43 cellular contexts compared by ENCODE assay signal in genomic region chr6:165317723-165318122, GRCh38. TPM values are rescaled to one million over a fixed set of nuclear protein-coding genes. Genes with fewer than 3 reads are reported as not detected.
"Had no signal": no experiment of that assay in that cellular context is flagged by ENCODE, and none has a peak within 500 bp of the region (broad histone marks: within the 10 kb centered on the region; RNA-seq: fewer than 3 reads in every experiment).

No MANE protein-coding gene starts in this region.

- ATAC-seq: activated naive CD4-positive, alpha-beta T cell treated with anti-CD3 and anti-CD28 coated beads, Interleukin-2, amount 50 U/mL, for 72 hours; activated naive CD8-positive, alpha-beta T cell treated with anti-CD3 and anti-CD28 coated beads, Interleukin-2, amount 50 U/mL, for 24 hours; activated T-cell treated with anti-CD3 and anti-CD28 coated beads, Interleukin-2, amount 50 U/mL, for 4 hours; activated T-cell treated with anti-CD3 and anti-CD28 coated beads, Interleukin-2, amount 50 U/mL, for 72 hours; activated T-helper 17 cell treated with anti-CD3 and anti-CD28 coated beads, Interleukin-2, amount 50 U/mL, for 72 hours; body of pancreas had no signal

- H3K27ac ChIP-seq: adrenal gland, ascending aorta, body of pancreas, brain microvascular endothelial cell, breast epithelium, cardiac muscle cell had no signal

- H3K27ac Mint-ChIP-seq: activated naive CD4-positive, alpha-beta T cell treated with anti-CD3 and anti-CD28 coated beads for 36 hours; activated naive CD4-positive, alpha-beta T cell treated with anti-CD3 and anti-CD28 coated beads, Interleukin-2, amount 10 ng/mL, durations not matched to agents 7 days and 5 days; activated naive CD4-positive, alpha-beta T cell treated with anti-CD3 and anti-CD28 coated beads, Interleukin-2, amount 50 U/mL, for 24 hours; activated naive CD4-positive, alpha-beta T cell treated with anti-CD3 and anti-CD28 coated beads, Interleukin-2, amount 50 U/mL, for 72 hours; activated naive CD8-positive, alpha-beta T cell; activated naive CD8-positive, alpha-beta T cell treated with anti-CD3 and anti-CD28 coated beads for 36 hours; activated naive CD8-positive, alpha-beta T cell treated with anti-CD3 and anti-CD28 coated beads, Interleukin-2, amount 10 ng/mL, durations not matched to agents 7 days and 5 days; activated naive CD8-positive, alpha-beta T cell treated with anti-CD3 and anti-CD28 coated beads, Interleukin-2, amount 50 U/mL, for 24 hours; activated T-cell treated with anti-CD3 and anti-CD28 coated beads, Interleukin-2, amount 50 U/mL, for 24 hours; activated T-cell treated with anti-CD3 and anti-CD28 coated beads, Interleukin-2, amount 50 U/mL, for 72 hours; activated T-helper 1 cell treated with anti-CD3 and anti-CD28 coated beads, Interleukin-12 subunit alpha, Interleukin-12 subunit beta, Interleukin-2, Interleukin-4 antibody, amounts not matched to agents 30 ng/mL and 10 ng/mL and 1 ng/mL, durations not matched to agents 14 hours and 24 hours and 36 hours; activated T-helper 17 cell treated with anti-CD3 and anti-CD28 coated beads, Interleukin-2, amount 50 U/mL, for 72 hours; activated T-helper 2 cell treated with anti-CD3 and anti-CD28 coated beads, Interferon-gamma antibody, Interleukin-2, Interleukin-4, amounts not matched to agents 10 μg/mL and 5 μg/mL and 100 μg/mL, durations not matched to agents 14 hours and 24 hours and 36 hours; brain had no signal

- H3K4me1 Mint-ChIP-seq: activated naive CD4-positive, alpha-beta T cell treated with anti-CD3 and anti-CD28 coated beads, Interleukin-2, amount 10 ng/mL, durations not matched to agents 7 days and 5 days; activated naive CD4-positive, alpha-beta T cell treated with anti-CD3 and anti-CD28 coated beads, Interleukin-2, amount 50 U/mL, for 24 hours; activated naive CD8-positive, alpha-beta T cell treated with anti-CD3 and anti-CD28 coated beads for 36 hours; activated naive CD8-positive, alpha-beta T cell treated with anti-CD3 and anti-CD28 coated beads, Interleukin-2, amount 10 ng/mL, durations not matched to agents 7 days and 5 days; activated naive CD8-positive, alpha-beta T cell treated with anti-CD3 and anti-CD28 coated beads, Interleukin-2, amount 50 U/mL, for 24 hours; activated T-helper 17 cell treated with anti-CD3 and anti-CD28 coated beads, Interleukin-2, amount 50 U/mL, for 72 hours; brain; central memory CD8-positive, alpha-beta T cell had no signal

- H3K36me3 ChIP-seq: adrenal gland, ascending aorta, brain microvascular endothelial cell, breast epithelium, cardiac muscle cell had no signal

- H3K4me1 ChIP-seq: adrenal gland, ascending aorta, body of pancreas, breast epithelium had no signal

- H3K4me3 ChIP-seq: adrenal gland, ascending aorta, body of pancreas, breast epithelium, cardiac muscle cell had no signal

- DNase-seq: activated effector memory CD4-positive, alpha-beta T cell treated with anti-CD3 and anti-CD28 coated beads, Interleukin-2, amount 50 U/mL, for 16 hours; activated effector memory CD4-positive, alpha-beta T cell treated with Interleukin-2 at 50 U/mL for 16 hours; activated gamma-delta T cell; activated gamma-delta T cell treated with Interleukin-2 at 50 U/mL for 16 hours; activated naive CD4-positive, alpha-beta T cell; activated naive CD4-positive, alpha-beta T cell treated with anti-CD3 and anti-CD28 coated beads for 36 hours; activated naive CD4-positive, alpha-beta T cell treated with anti-CD3 and anti-CD28 coated beads, Interleukin-2, amount 10 ng/mL, durations not matched to agents 7 days and 5 days; activated naive CD4-positive, alpha-beta T cell treated with anti-CD3 and anti-CD28 coated beads, Interleukin-2, amount 50 U/mL, for 16 hours; activated naive CD4-positive, alpha-beta T cell treated with Interleukin-2 at 50 U/mL for 16 hours; activated naive CD8-positive, alpha-beta T cell treated with anti-CD3 and anti-CD28 coated beads for 36 hours; activated naive CD8-positive, alpha-beta T cell treated with anti-CD3 and anti-CD28 coated beads, Interleukin-2, amount 10 ng/mL, durations not matched to agents 7 days and 5 days; activated naive CD8-positive, alpha-beta T cell treated with anti-CD3 and anti-CD28 coated beads, Interleukin-2, amount 50 U/mL, for 24 hours; activated T-cell treated with anti-CD3 and anti-CD28 coated beads, Interleukin-2, amount 50 U/mL, for 1 hour; activated T-cell treated with anti-CD3 and anti-CD28 coated beads, Interleukin-2, amount 50 U/mL, for 24 hours; activated T-cell treated with anti-CD3 and anti-CD28 coated beads, Interleukin-2, amount 50 U/mL, for 4 hours; activated T-cell treated with anti-CD3 and anti-CD28 coated beads, Interleukin-2, amount 50 U/mL, for 48 hours; activated T-cell treated with anti-CD3 and anti-CD28 coated beads, Interleukin-2, amount 50 U/mL, for 72 hours; adrenal gland; amniotic stem cell; amygdala; anterior cingulate cortex; aorta; body of pancreas; brain microvascular endothelial cell; caudate nucleus; central memory CD4-positive, alpha-beta T cell; cerebellar nuclear complex had no signal

- H3K27me3 ChIP-seq: adrenal gland, ascending aorta, body of pancreas, brain microvascular endothelial cell, breast epithelium, cardiac muscle cell had no signal

- H3K4me3 Mint-ChIP-seq: activated naive CD4-positive, alpha-beta T cell treated with anti-CD3 and anti-CD28 coated beads for 36 hours; activated naive CD4-positive, alpha-beta T cell treated with anti-CD3 and anti-CD28 coated beads, Interleukin-2, amount 10 ng/mL, durations not matched to agents 7 days and 5 days; activated naive CD4-positive, alpha-beta T cell treated with anti-CD3 and anti-CD28 coated beads, Interleukin-2, amount 50 U/mL, for 24 hours; activated naive CD8-positive, alpha-beta T cell; activated naive CD8-positive, alpha-beta T cell treated with anti-CD3 and anti-CD28 coated beads for 36 hours; activated naive CD8-positive, alpha-beta T cell treated with anti-CD3 and anti-CD28 coated beads, Interleukin-2, amount 10 ng/mL, durations not matched to agents 7 days and 5 days; activated naive CD8-positive, alpha-beta T cell treated with anti-CD3 and anti-CD28 coated beads, Interleukin-2, amount 50 U/mL, for 24 hours; activated T-cell treated with anti-CD3 and anti-CD28 coated beads, Interleukin-2, amount 50 U/mL, for 24 hours; activated T-cell treated with anti-CD3 and anti-CD28 coated beads, Interleukin-2, amount 50 U/mL, for 4 hours; activated T-cell treated with anti-CD3 and anti-CD28 coated beads, Interleukin-2, amount 50 U/mL, for 72 hours; activated T-helper 1 cell treated with anti-CD3 and anti-CD28 coated beads, Interleukin-12 subunit alpha, Interleukin-12 subunit beta, Interleukin-2, Interleukin-4 antibody, amounts not matched to agents 30 ng/mL and 10 ng/mL and 1 ng/mL, durations not matched to agents 14 hours and 24 hours and 36 hours; activated T-helper 17 cell treated with anti-CD3 and anti-CD28 coated beads, Interleukin-2, amount 50 U/mL, for 72 hours; brain; central memory CD8-positive, alpha-beta T cell had no signal

- H3K27me3 Mint-ChIP-seq: activated naive CD4-positive, alpha-beta T cell treated with anti-CD3 and anti-CD28 coated beads, Interleukin-2, amount 10 ng/mL, durations not matched to agents 7 days and 5 days; activated naive CD4-positive, alpha-beta T cell treated with anti-CD3 and anti-CD28 coated beads, Interleukin-2, amount 50 U/mL, for 24 hours; activated naive CD8-positive, alpha-beta T cell; activated naive CD8-positive, alpha-beta T cell treated with anti-CD3 and anti-CD28 coated beads for 36 hours; activated naive CD8-positive, alpha-beta T cell treated with anti-CD3 and anti-CD28 coated beads, Interleukin-2, amount 10 ng/mL, durations not matched to agents 7 days and 5 days; activated naive CD8-positive, alpha-beta T cell treated with anti-CD3 and anti-CD28 coated beads, Interleukin-2, amount 50 U/mL, for 24 hours; activated T-cell treated with anti-CD3 and anti-CD28 coated beads, Interleukin-2, amount 50 U/mL, for 24 hours; brain; central memory CD8-positive, alpha-beta T cell had no signal

- H3K36me3 Mint-ChIP-seq: activated naive CD4-positive, alpha-beta T cell treated with anti-CD3 and anti-CD28 coated beads, Interleukin-2, amount 10 ng/mL, durations not matched to agents 7 days and 5 days; activated naive CD4-positive, alpha-beta T cell treated with anti-CD3 and anti-CD28 coated beads, Interleukin-2, amount 50 U/mL, for 24 hours; activated naive CD8-positive, alpha-beta T cell treated with anti-CD3 and anti-CD28 coated beads, Interleukin-2, amount 10 ng/mL, durations not matched to agents 7 days and 5 days had no signal

- H3K9me3 ChIP-seq: adrenal gland, ascending aorta had no signal

- H3K9me3 Mint-ChIP-seq: activated naive CD4-positive, alpha-beta T cell treated with anti-CD3 and anti-CD28 coated beads, Interleukin-2, amount 50 U/mL, for 24 hours had no signal

RNA-seq across cellular contexts. Expression of gene C6orf118, which starts 8.3 kb away (rescaled TPM):
- total RNA-seq: activated naive CD4-positive, alpha-beta T cell treated with anti-CD3 and anti-CD28 coated beads for 36 hours; activated naive CD4-positive, alpha-beta T cell treated with anti-CD3 and anti-CD28 coated beads, Interleukin-2, amount 50 U/mL, for 72 hours; activated naive CD8-positive, alpha-beta T cell treated with anti-CD3 and anti-CD28 coated beads for 36 hours; activated naive CD8-positive, alpha-beta T cell treated with anti-CD3 and anti-CD28 coated beads, Interleukin-2, amount 10 ng/mL, durations not matched to agents 7 days and 5 days; activated T-cell treated with anti-CD3 and anti-CD28 coated beads, Interleukin-2, amount 50 U/mL, for 4 hours; activated T-cell treated with anti-CD3 and anti-CD28 coated beads, Interleukin-2, amount 50 U/mL, for 72 hours; activated T-helper 1 cell treated with anti-CD3 and anti-CD28 coated beads, Interleukin-12 subunit alpha, Interleukin-12 subunit beta, Interleukin-2, Interleukin-4 antibody, amounts not matched to agents 30 ng/mL and 10 ng/mL and 1 ng/mL, durations not matched to agents 14 hours and 24 hours and 36 hours; activated T-helper 17 cell treated with anti-CD3 and anti-CD28 coated beads, Interleukin-2, amount 50 U/mL, for 72 hours; activated T-helper 2 cell treated with anti-CD3 and anti-CD28 coated beads, Interferon-gamma antibody, Interleukin-2, Interleukin-4, amounts not matched to agents 10 μg/mL and 5 μg/mL and 100 μg/mL, durations not matched to agents 14 hours and 24 hours and 36 hours; adrenal gland; aorta; ascending aorta; astrocyte; breast epithelium; bronchial epithelial cell; cardiac septum; chondrocyte had no signal
- polyA plus RNA-seq: adipose tissue, adrenal gland, aorta, cardiac muscle cell had no signal
